Comparison of ENCODE assay signal across 10 cellular contexts in genomic region chr11:802693-803466, GRCh38. TPM values are rescaled to one million over a fixed set of nuclear protein-coding genes. Genes with fewer than 3 reads are reported as not detected.
DNase-seq lines count a peak whose midpoint lies in the region; ATAC-seq and TF ChIP-seq lines count a peak whose summit lies in the region.
"Had no signal": no experiment of that assay in that cellular context is flagged by ENCODE, and none has a peak within 500 bp of the region (broad histone marks: within the 10 kb centered on the region; RNA-seq: fewer than 3 reads in every experiment).

No MANE protein-coding gene starts in this region.

- H3K4me3 Mint-ChIP-seq in brain, result peak overlapping the region in 3 of 5 experiments; percentile 40 to 82 (median 80)

- POLR2A ChIA-PET in AG04450 (lab: Yijun Ruan, JAX), result no interaction called here

- H3K36me3 ChIP-seq in GM06990 (ENCODE audit: control insufficient read depth, insufficient read depth, low read length), result peaks cover 10% of the 10 kb centered on the region
- H3K36me3 ChIP-seq: right atrium auricular region had no signal

- H3K4me1 Mint-ChIP-seq in brain, result peaks cover 20% of the 10 kb centered on the region

- no peak for DNase-seq in AG04450 (ENCODE audit: low read depth, low spot score)
- no peak for DNase-seq in GM06990 (ENCODE audit: extremely low read depth, insufficient read length)
- no peak for DNase-seq in NCI-H2081 (lab: John Stamatoyannopoulos, UW)
- DNase-seq in HT-29 (ENCODE audit: low spot score), result no peak
- DNase-seq: PC-3; stimulated activated CD4-positive, alpha-beta T cell treated with anti-CD3 and anti-CD28 coated beads, Interleukin-4, amount 100 ng/mL, for 4 hours had no signal

- H3K27ac ChIP-seq in AG04450 (ENCODE audit: low read depth, low read length), result no peak overlapping the region
- H3K27ac ChIP-seq: right atrium auricular region had no signal

- ATAC-seq in GM18498 (IDR thresholded peaks at IDR 0.05; ENCODE audit: unreplicated experiment), result no peak
- ATAC-seq: PC-3 had no signal

- peaks cover 2% of the 10 kb centered on the region for H3K27me3 Mint-ChIP-seq in brain

- CTCF ChIA-PET in AG04450 (lab: Charles Lee), result no interaction called here

- H3K27me3 ChIP-seq in AG04450 (ENCODE audit: control insufficient read depth, insufficient read depth, low read length) (no peaks in the 10 kb centered on the region), GM06990 (replicated peaks; ENCODE audit: control insufficient read depth, insufficient read depth, low read length) (no peaks in the 10 kb centered on the region)
- H3K27me3 ChIP-seq: right atrium auricular region had no signal

- no peaks in the 10 kb centered on the region for H3K36me3 Mint-ChIP-seq in brain

- TF ChIP-seq CTCF in AG04450 (IDR thresholded peaks at IDR 0.05; ENCODE audit: low read depth, low read length) (no peak), GM06990 (IDR thresholded peaks at IDR 0.05; ENCODE audit: insufficient read depth, low read length, poor library complexity, severe bottlenecking) (no peak), brain (conservative IDR thresholded peaks at IDR 0.05) (no peak)

- peaks cover 3% of the 10 kb centered on the region; the same call in 1 of the 2 replicates for H3K9me3 ChIP-seq in AG04450 (ENCODE audit: control insufficient read depth, insufficient read depth, low read length)
- H3K9me3 ChIP-seq: right atrium auricular region had no signal

- peak overlapping the region; percentile 32 for H3K4me3 ChIP-seq in AG04450 (ENCODE audit: low read depth, low read length)
- H3K4me3 ChIP-seq in GM06990 (replicated peaks; ENCODE audit: low read depth, low read length), result peak overlapping the region; percentile 64
- H3K4me3 ChIP-seq: right atrium auricular region had no signal

- H3K27ac Mint-ChIP-seq in brain, result peak overlapping the region in 1 of 5 experiments; percentile 54

- H3K9me3 Mint-ChIP-seq in brain, result no peaks in the 10 kb centered on the region

RNA-seq across cellular contexts. Expression of gene PIDD1, which starts 2.2 kb away (rescaled TPM):
- polyA plus RNA-seq in AG04450 (2011; rRNA removed) (5.7 and 8.2 TPM in 2 replicates), brain (ENCODE audit: insufficient read depth, low read depth, low replicate concordance) (5.9 TPM)
- 2.9 and 3.6 TPM in 2 replicates for polyA minus RNA-seq in AG04450 (2011; rRNA and poly(A)+ RNA removed)
- 31.7 and 53.9 TPM in 2 replicates for total RNA-seq in HT-29 (2014; rRNA removed; shearing (Covaris generic))

RNA-seq across cellular contexts. Expression of gene SLC25A22, which starts 4.8 kb away (rescaled TPM):
- 11.3 and 11.5 TPM in 2 replicates for polyA plus RNA-seq in AG04450 (2011; rRNA removed)
- 8.6 and 14.8 TPM in 2 replicates for polyA minus RNA-seq in AG04450 (2011; rRNA and poly(A)+ RNA removed)
- 40.7 TPM for polyA plus RNA-seq in brain (ENCODE audit: insufficient read depth, low read depth, low replicate concordance)
- 82.6 and 108 TPM in 2 replicates for total RNA-seq in HT-29 (2014; rRNA removed; shearing (Covaris generic))

RNA-seq across cellular contexts. Expression of gene RPLP2, which starts 6.9 kb away (rescaled TPM):
- 940 and 1,115 TPM in 2 replicates for polyA plus RNA-seq in AG04450 (2011; rRNA removed)
- polyA minus RNA-seq in AG04450 (2011; rRNA and poly(A)+ RNA removed), result 767 and 795 TPM in 2 replicates
- polyA plus RNA-seq in brain (ENCODE audit: insufficient read depth, low read depth, low replicate concordance), result 1,764 TPM
- 1,913 and 1,915 TPM in 2 replicates for total RNA-seq in HT-29 (2014; rRNA removed; shearing (Covaris generic))

RNA-seq across cellular contexts. Expression of gene CEND1, which starts 13.0 kb away (rescaled TPM):
- polyA plus RNA-seq in AG04450 (2011; rRNA removed), result 0.55 and 1.1 TPM in 2 replicates
- polyA minus RNA-seq in AG04450 (2011; rRNA and poly(A)+ RNA removed), result 0.30 and 0.46 TPM in 2 replicates
- polyA plus RNA-seq in brain (ENCODE audit: insufficient read depth, low read depth, low replicate concordance), result 105 TPM
- 0.47 TPM in 1 of 2 replicates, not detected in the other for total RNA-seq in HT-29 (2014; rRNA removed; shearing (Covaris generic))
- total RNA-seq: M059J, PC-3 had no signal

RNA-seq across cellular contexts. Expression of gene PNPLA2, which starts 15.8 kb away (rescaled TPM):
- polyA plus RNA-seq in AG04450 (2011; rRNA removed), result 17.3 and 29.3 TPM in 2 replicates
- 31.5 and 47.7 TPM in 2 replicates for polyA minus RNA-seq in AG04450 (2011; rRNA and poly(A)+ RNA removed)
- polyA plus RNA-seq in brain (ENCODE audit: insufficient read depth, low read depth, low replicate concordance), result 67.9 TPM
- 174 and 202 TPM in 2 replicates for total RNA-seq in HT-29 (2014; rRNA removed; shearing (Covaris generic))
